ENCODE assay signal across 1 cellular context in the genomic region with DNA sequence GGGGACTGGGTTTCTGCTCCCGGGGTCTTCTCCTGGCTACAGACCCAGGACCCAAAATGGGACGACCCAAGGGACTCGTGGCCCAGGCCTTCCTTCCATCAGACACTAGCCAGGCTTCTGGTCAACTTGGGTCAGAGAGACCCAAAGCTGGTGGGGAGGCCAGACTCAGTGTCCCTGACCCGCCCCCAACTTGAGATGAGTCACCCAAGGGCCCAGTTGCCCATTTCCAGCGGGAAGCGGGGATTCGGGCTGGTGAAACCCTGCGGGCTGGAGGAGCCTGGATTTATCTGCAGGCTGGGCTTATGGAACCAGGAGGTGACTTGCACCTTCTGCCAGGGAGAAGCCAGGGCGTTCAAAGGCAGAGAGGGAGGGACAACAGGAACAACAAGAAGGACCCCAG.
TF ChIP-seq lines count a peak whose summit lies in the region.

No MANE protein-coding gene starts in this region.

TF ChIP-seq in GM23338, 12 proteins besides CTCF, POLR2A, EP300 and RAD21 (continued from another document):
- TF ChIP-seq, protein P1, sequence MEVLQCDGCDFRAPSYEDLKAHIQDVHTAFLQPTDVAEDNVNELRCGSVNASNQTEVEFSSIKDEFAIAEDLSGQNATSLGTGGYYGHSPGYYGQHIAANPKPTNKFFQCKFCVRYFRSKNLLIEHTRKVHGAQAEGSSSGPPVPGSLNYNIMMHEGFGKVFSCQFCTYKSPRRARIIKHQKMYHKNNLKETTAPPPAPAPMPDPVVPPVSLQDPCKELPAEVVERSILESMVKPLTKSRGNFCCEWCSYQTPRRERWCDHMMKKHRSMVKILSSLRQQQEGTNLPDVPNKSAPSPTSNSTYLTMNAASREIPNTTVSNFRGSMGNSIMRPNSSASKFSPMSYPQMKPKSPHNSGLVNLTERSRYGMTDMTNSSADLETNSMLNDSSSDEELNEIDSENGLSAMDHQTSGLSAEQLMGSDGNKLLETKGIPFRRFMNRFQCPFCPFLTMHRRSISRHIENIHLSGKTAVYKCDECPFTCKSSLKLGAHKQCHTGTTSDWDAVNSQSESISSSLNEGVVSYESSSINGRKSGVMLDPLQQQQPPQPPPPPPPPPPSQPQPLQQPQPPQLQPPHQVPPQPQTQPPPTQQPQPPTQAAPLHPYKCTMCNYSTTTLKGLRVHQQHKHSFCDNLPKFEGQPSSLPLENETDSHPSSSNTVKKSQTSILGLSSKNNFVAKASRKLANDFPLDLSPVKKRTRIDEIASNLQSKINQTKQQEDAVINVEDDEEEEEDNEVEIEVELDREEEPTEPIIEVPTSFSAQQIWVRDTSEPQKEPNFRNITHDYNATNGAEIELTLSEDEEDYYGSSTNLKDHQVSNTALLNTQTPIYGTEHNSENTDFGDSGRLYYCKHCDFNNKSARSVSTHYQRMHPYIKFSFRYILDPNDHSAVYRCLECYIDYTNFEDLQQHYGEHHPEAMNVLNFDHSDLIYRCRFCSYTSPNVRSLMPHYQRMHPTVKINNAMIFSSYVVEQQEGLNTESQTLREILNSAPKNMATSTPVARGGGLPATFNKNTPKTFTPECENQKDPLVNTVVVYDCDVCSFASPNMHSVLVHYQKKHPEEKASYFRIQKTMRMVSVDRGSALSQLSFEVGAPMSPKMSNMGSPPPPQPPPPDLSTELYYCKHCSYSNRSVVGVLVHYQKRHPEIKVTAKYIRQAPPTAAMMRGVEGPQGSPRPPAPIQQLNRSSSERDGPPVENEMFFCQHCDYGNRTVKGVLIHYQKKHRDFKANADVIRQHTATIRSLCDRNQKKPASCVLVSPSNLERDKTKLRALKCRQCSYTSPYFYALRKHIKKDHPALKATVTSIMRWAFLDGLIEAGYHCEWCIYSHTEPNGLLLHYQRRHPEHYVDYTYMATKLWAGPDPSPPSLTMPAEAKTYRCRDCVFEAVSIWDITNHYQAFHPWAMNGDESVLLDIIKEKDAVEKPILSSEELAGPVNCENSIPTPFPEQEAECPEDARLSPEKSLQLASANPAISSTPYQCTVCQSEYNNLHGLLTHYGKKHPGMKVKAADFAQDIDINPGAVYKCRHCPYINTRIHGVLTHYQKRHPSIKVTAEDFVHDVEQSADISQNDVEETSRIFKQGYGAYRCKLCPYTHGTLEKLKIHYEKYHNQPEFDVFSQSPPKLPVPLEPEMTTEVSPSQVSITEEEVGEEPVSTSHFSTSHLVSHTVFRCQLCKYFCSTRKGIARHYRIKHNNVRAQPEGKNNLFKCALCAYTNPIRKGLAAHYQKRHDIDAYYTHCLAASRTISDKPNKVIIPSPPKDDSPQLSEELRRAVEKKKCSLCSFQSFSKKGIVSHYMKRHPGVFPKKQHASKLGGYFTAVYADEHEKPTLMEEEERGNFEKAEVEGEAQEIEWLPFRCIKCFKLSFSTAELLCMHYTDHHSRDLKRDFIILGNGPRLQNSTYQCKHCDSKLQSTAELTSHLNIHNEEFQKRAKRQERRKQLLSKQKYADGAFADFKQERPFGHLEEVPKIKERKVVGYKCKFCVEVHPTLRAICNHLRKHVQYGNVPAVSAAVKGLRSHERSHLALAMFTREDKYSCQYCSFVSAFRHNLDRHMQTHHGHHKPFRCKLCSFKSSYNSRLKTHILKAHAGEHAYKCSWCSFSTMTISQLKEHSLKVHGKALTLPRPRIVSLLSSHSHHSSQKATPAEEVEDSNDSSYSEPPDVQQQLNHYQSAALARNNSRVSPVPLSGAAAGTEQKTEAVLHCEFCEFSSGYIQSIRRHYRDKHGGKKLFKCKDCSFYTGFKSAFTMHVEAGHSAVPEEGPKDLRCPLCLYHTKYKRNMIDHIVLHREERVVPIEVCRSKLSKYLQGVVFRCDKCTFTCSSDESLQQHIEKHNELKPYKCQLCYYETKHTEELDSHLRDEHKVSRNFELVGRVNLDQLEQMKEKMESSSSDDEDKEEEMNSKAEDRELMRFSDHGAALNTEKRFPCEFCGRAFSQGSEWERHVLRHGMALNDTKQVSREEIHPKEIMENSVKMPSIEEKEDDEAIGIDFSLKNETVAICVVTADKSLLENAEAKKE (CRISPR knock-in tag; IDR thresholded peaks at IDR 0.05) = no peak
- TF ChIP-seq STAT1 (IDR thresholded peaks at IDR 0.05; ENCODE audit: unreplicated experiment) (no peak), ETS1 (IDR thresholded peaks at IDR 0.05) (no peak), CREB1 (CRISPR knock-in tag; IDR thresholded peaks at IDR 0.05; ENCODE audit: low read depth) (no peak), ZNF331 (CRISPR knock-in tag; IDR thresholded peaks at IDR 0.05; ENCODE audit: low read depth) (no peak), JUNB (IDR thresholded peaks at IDR 0.05; ENCODE audit: unreplicated experiment) (no peak), NANOG (IDR thresholded peaks at IDR 0.05; ENCODE audit: borderline replicate concordance) (no peak)
- TF ChIP-seq, protein P2, sequence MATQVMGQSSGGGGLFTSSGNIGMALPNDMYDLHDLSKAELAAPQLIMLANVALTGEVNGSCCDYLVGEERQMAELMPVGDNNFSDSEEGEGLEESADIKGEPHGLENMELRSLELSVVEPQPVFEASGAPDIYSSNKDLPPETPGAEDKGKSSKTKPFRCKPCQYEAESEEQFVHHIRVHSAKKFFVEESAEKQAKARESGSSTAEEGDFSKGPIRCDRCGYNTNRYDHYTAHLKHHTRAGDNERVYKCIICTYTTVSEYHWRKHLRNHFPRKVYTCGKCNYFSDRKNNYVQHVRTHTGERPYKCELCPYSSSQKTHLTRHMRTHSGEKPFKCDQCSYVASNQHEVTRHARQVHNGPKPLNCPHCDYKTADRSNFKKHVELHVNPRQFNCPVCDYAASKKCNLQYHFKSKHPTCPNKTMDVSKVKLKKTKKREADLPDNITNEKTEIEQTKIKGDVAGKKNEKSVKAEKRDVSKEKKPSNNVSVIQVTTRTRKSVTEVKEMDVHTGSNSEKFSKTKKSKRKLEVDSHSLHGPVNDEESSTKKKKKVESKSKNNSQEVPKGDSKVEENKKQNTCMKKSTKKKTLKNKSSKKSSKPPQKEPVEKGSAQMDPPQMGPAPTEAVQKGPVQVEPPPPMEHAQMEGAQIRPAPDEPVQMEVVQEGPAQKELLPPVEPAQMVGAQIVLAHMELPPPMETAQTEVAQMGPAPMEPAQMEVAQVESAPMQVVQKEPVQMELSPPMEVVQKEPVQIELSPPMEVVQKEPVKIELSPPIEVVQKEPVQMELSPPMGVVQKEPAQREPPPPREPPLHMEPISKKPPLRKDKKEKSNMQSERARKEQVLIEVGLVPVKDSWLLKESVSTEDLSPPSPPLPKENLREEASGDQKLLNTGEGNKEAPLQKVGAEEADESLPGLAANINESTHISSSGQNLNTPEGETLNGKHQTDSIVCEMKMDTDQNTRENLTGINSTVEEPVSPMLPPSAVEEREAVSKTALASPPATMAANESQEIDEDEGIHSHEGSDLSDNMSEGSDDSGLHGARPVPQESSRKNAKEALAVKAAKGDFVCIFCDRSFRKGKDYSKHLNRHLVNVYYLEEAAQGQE (IDR thresholded peaks at IDR 0.05; ENCODE audit: unreplicated experiment) = no peak
